15 cellular contexts compared by ENCODE assay signal in the genomic region with DNA sequence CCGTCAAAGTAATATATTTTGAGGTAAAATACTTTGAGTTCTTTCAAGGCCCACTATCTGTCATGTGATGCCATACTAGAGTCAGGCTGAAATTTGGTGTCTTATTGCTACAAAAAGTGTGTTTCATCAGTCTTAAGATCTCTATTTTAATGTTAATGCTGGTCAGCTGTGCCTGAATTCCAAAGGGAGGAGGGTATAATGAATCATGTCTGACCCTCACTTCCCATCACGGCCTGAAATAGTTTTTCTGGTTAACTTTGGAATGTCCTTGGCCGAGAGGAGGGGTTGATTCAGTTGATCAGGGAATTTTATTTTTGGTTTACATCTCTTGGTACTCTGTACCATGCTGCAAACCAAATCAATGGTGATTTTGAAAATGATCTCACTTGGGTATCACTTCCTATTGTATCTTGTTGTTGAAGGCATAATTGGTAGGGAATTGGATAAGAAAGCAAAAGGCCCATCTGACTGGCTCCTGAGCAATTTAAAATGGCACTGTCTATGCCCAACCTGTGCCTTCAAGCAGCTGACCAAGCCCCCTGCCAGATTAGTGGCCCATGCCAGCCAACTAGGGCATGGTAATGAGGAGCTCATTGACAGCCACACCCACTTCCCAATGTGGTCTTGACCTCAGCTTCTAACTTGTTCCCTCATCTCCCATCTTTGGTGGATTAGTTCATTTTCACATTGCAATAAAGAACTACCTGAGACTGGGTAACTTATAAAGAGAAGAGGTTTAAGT. TPM values are rescaled to one million over a fixed set of nuclear protein-coding genes. Genes with fewer than 3 reads are reported as not detected.
DNase-seq lines count a peak whose midpoint lies in the region; ATAC-seq and TF ChIP-seq lines count a peak whose summit lies in the region.
"Had no signal": no experiment of that assay in that cellular context is flagged by ENCODE, and none has a peak within 500 bp of the region (broad histone marks: within the 10 kb centered on the region; RNA-seq: fewer than 3 reads in every experiment).

No MANE protein-coding gene starts in this region.

- in situ Hi-C loops in GM23248 (cut with MboI): no loop called here

- no peak for TF ChIP-seq CTCF in endothelial cell (IDR thresholded peaks at IDR 0.05; ENCODE audit: unreplicated experiment)

- H3K36me3 ChIP-seq in GM23248 (ENCODE audit: low read depth) (no peaks in the 10 kb centered on the region), adipocyte (ENCODE audit: control insufficient read depth, insufficient read depth, low read length, severe bottlenecking) (no peaks in the 10 kb centered on the region), skeletal muscle satellite cell (ENCODE audit: insufficient read depth, low read length) (no peaks in the 10 kb centered on the region)
- H3K36me3 ChIP-seq: esophagus squamous epithelium, spleen, transverse colon had no signal

- no peaks in the 10 kb centered on the region for H3K27me3 Mint-ChIP-seq in endothelial cell (ENCODE audit: unreplicated experiment)
- H3K27me3 Mint-ChIP-seq: activated CD4-positive, alpha-beta memory T cell treated with anti-CD3 and anti-CD28 coated beads for 36 hours; naive B cell had no signal

- H3K9ac ChIP-seq in GM23248 (peak overlapping the region; percentile 15; the same call in 1 of the 2 replicates), adipocyte (ENCODE audit: low read length) (peak overlapping the region; percentile 69), skeletal muscle satellite cell (ENCODE audit: low read depth, low read length) (peak overlapping the region; percentile 47)

- H3K27ac ChIP-seq in GM23248: peak overlapping the region; percentile 66
- H3K27ac ChIP-seq: spleen, transverse colon had no signal

- H3F3A ChIP-seq in GM23248 (ENCODE audit: insufficient read depth): peaks cover 31% of the 10 kb centered on the region

- no peaks in the 10 kb centered on the region for H3K9me3 ChIP-seq in GM23248 (ENCODE audit: low read depth)
- no peaks in the 10 kb centered on the region for H3K9me3 ChIP-seq in adipocyte (ENCODE audit: control insufficient read depth, low read length)
- no peaks in the 10 kb centered on the region for H3K9me3 ChIP-seq in skeletal muscle satellite cell (replicated peaks; ENCODE audit: low read length)
- H3K9me3 ChIP-seq: esophagus squamous epithelium, transverse colon had no signal

- H3K4me1 Mint-ChIP-seq in endothelial cell (ENCODE audit: unreplicated experiment): no peaks in the 10 kb centered on the region

- no peaks in the 10 kb centered on the region; the same call in 1 of the 2 replicates for H3K9me2 ChIP-seq in GM23248 (ENCODE audit: insufficient read depth)

- DNase-seq in GM23248 (peak; percentile 84), adipocyte (ENCODE audit: low read depth) (peak; percentile 87), fibroblast of the conjunctiva (ENCODE audit: low read depth) (peak; percentile 73), left ventricle myocardium superior (no peak), endothelial cell (ENCODE audit: low spot score) (no peak), posterior cingulate gyrus (no peak)
- DNase-seq: activated CD4-positive, alpha-beta memory T cell treated with anti-CD3 and anti-CD28 coated beads for 36 hours; esophagus squamous epithelium; naive B cell; NCI-H1092; spleen; transverse colon had no signal

- ATAC-seq in left ventricle myocardium superior: no peak
- ATAC-seq in GM21423 (IDR thresholded peaks at IDR 0.05; ENCODE audit: unreplicated experiment): no peak

- H3K4me3 ChIP-seq in GM23248: 0 out of 2 replicates have a peak overlapping the region, but pooled peaks have one; percentile 9
- H3K4me3 ChIP-seq in adipocyte (ENCODE audit: low read length): peak overlapping the region; percentile 57
- peak overlapping the region; percentile 36 for H3K4me3 ChIP-seq in skeletal muscle satellite cell (ENCODE audit: low read length)
- H3K4me3 ChIP-seq: esophagus squamous epithelium, spleen, transverse colon had no signal

- WGBS in GM23248 (ENCODE audit: low coverage in 1 of 2, low lambda C conversion rate in 2 of 2, missing lambda C conversion rate in 2 of 2), 2 experiments: 8 to 10% methylated on average over 3 of the region's 3 CpGs

- H3K4me2 ChIP-seq in GM23248 (ENCODE audit: unreplicated experiment): peak overlapping the region; percentile 57
- peak overlapping the region; percentile 56 for H3K4me2 ChIP-seq in skeletal muscle satellite cell (ENCODE audit: low read length)

- H3K79me2 ChIP-seq in GM23248 (ENCODE audit: insufficient read depth): no peaks in the 10 kb centered on the region

- H3K9me3 Mint-ChIP-seq in endothelial cell (ENCODE audit: unreplicated experiment): no peaks in the 10 kb centered on the region
- H3K9me3 Mint-ChIP-seq: activated CD4-positive, alpha-beta memory T cell treated with anti-CD3 and anti-CD28 coated beads for 36 hours; activated T-helper 2 cell treated with anti-CD3 and anti-CD28 coated beads, Interferon-gamma antibody, Interleukin-2, Interleukin-4, amounts not matched to agents 10 μg/mL and 5 μg/mL and 100 μg/mL, durations not matched to agents 14 hours and 24 hours and 36 hours had no signal

- intact Hi-C loops in left ventricle myocardium superior (cut with micrococcal nuclease): no loop called here
- intact Hi-C loops in posterior cingulate gyrus (cut with DNase I): no loop called here

- H3K36me3 Mint-ChIP-seq in endothelial cell (ENCODE audit: low read depth, unreplicated experiment): no peaks in the 10 kb centered on the region
- H3K36me3 Mint-ChIP-seq: activated CD4-positive, alpha-beta memory T cell treated with anti-CD3 and anti-CD28 coated beads for 36 hours had no signal

- H3K27me3 ChIP-seq in GM23248 (replicated peaks; ENCODE audit: insufficient read depth) (no peaks in the 10 kb centered on the region), adipocyte (replicated peaks; ENCODE audit: control insufficient read depth, insufficient read depth, low read length) (no peaks in the 10 kb centered on the region), skeletal muscle satellite cell (ENCODE audit: control insufficient read depth, insufficient read depth, low read length) (no peaks in the 10 kb centered on the region)
- H3K27me3 ChIP-seq: esophagus squamous epithelium, spleen, transverse colon had no signal

- no peak overlapping the region for H3K27ac Mint-ChIP-seq in endothelial cell (ENCODE audit: unreplicated experiment)
- H3K27ac Mint-ChIP-seq: activated CD4-positive, alpha-beta memory T cell treated with anti-CD3 and anti-CD28 coated beads for 36 hours; activated T-helper 2 cell treated with anti-CD3 and anti-CD28 coated beads, Interferon-gamma antibody, Interleukin-2, Interleukin-4, amounts not matched to agents 10 μg/mL and 5 μg/mL and 100 μg/mL, durations not matched to agents 14 hours and 24 hours and 36 hours had no signal

- H3K4me3 Mint-ChIP-seq in endothelial cell (ENCODE audit: unreplicated experiment): no peak overlapping the region
- H3K4me3 Mint-ChIP-seq: activated CD4-positive, alpha-beta memory T cell treated with anti-CD3 and anti-CD28 coated beads for 36 hours; naive B cell had no signal

- no peaks in the 10 kb centered on the region for H4K20me1 ChIP-seq in GM23248 (ENCODE audit: insufficient read depth)

- H2AFZ ChIP-seq in GM23248: no peak overlapping the region

- H3K4me1 ChIP-seq in GM23248 (ENCODE audit: insufficient read depth) (peaks cover 30% of the 10 kb centered on the region), adipocyte (ENCODE audit: control insufficient read depth, insufficient read depth, low read length) (peaks cover 36% of the 10 kb centered on the region), skeletal muscle satellite cell (ENCODE audit: control insufficient read depth, insufficient read depth, low read length) (peaks cover 36% of the 10 kb centered on the region)

RNA-seq across cellular contexts. Expression of a gene that starts 6.1 kb away (rescaled TPM):
- 129 and 146 TPM in 2 replicates for total RNA-seq in GM23248 (2014; rRNA removed; shearing (Covaris generic))
- polyA plus RNA-seq in GM23248 (2016; fragmentation: Nextera tagmentation; extraction: Ambion mirVana): 97.0 and 101 TPM in 2 replicates
- 100 and 109 TPM in 2 replicates for total RNA-seq in skeletal muscle satellite cell (2012; rRNA removed)
- total RNA-seq in left ventricle myocardium superior (56.2 TPM), endothelial cell (ENCODE audit: unreplicated experiment) (34.4 TPM)

Comparison
In these comparisons a context has a peak if more than half of its experiments do, and no peak if none do; other contexts are left out.
1. DNase-seq: peak in GM23248 (single experiment), adipocyte (single experiment) and fibroblast of the conjunctiva (single experiment); none in left ventricle myocardium superior (single experiment), endothelial cell (single experiment) and posterior cingulate gyrus (0 of 10).
2. H3K9ac ChIP-seq: peak in every context shown above with its lines; median percentile 69 in adipocyte; 47 in skeletal muscle satellite cell; 15 in GM23248.
3. Peak in every context shown above with its lines, with median percentiles within 50 percentile points of each other: H3K4me3 ChIP-seq.